Comparison of ENCODE assay signal across 8 cellular contexts in the genomic region with DNA sequence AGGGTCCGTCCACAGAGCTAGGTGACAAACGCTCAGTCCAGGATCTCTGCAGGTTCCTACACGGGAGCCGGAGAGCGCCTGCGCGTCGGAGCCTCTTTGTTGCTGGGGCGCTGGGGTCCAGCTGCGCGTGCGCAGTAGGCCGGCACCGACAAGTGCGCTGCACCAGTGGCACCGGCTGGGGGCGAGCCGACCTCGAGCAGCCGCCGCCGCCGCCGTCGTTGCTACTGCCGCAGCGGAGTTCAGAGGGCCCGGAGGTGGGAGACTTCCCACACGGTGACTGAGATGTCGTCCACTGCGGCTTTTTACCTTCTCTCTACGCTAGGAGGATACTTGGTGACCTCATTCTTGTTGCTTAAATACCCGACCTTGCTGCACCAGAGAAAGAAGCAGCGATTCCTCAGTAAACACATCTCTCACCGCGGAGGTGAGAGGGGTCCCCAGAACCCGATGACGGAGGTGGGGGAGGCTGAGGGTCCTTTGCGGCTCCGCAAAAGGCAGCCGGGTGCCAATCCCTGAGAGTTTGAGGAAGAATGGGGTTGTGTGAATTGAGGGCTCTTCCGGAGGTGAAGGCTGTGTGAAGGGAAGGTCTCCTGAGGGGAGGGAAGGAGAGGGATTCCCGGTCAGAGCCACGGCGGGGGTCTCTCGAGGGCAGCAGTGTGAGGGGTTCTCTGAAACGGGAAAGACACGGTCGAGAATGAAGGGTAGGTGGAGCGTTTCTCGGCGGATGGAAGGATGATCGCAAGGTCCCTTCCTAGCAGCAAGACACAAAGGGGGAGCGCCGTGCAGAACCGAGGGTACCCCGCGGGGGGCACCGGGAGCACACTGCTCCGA. TPM values are rescaled to one million over a fixed set of nuclear protein-coding genes. Genes with fewer than 3 reads are reported as not detected.
DNase-seq lines count a peak whose midpoint lies in the region; ATAC-seq and TF ChIP-seq lines count a peak whose summit lies in the region.

A gene (plus strand): TSS at position 184 of the 831 bp plus-strand sequence. CDS start 99 bp downstream, at position 283.

- TF ChIP-seq EP300 in neural cell (conservative IDR thresholded peaks at IDR 0.05; ENCODE audit: poor library complexity, severe bottlenecking) = no peak

- no peak within 1 kb of the TSS for H2BK12ac ChIP-seq in H9 (ENCODE audit: insufficient read length, low read depth, low read length)

- peak within 1 kb of the TSS; percentile 16 for H3K18ac ChIP-seq in H9 (ENCODE audit: insufficient read length, low read depth, low read length)

- H3K4me1 ChIP-seq in H9 (ENCODE audit: insufficient read depth, low read length) = no peaks in the 10 kb centered on the region
- peaks cover 8% of the 10 kb centered on the region for H3K4me1 ChIP-seq in Loucy (ENCODE audit: insufficient read depth, low read length, poor library complexity, severe bottlenecking)
- H3K4me1 ChIP-seq in RWPE2 (ENCODE audit: insufficient read depth, poor library complexity, severe bottlenecking) = peaks cover 13% of the 10 kb centered on the region

- no peak within 1 kb of the TSS for H2BK120ac ChIP-seq in H9 (ENCODE audit: low read depth, low read length, poor library complexity, severe bottlenecking)

- H4K8ac ChIP-seq in H9 (replicated peaks; ENCODE audit: insufficient read length, low read depth, low read length) = no peak within 1 kb of the TSS

- H3K4me1 Mint-ChIP-seq in H9 = peaks cover 6 to 7% of the 10 kb centered on the region in 2 experiments
- peaks cover 18% of the 10 kb centered on the region for H3K4me1 Mint-ChIP-seq in stimulated activated naive CD8-positive, alpha-beta T cell treated with anti-CD3 and anti-CD28 coated beads, Interleukin-15, amount 100 ng/mL, for 72 hours

- H3K27me3 Mint-ChIP-seq in H9 (ENCODE audit: low read depth) = peaks cover 4% of the 10 kb centered on the region; the same call in 1 of the 2 replicates
- H3K27me3 Mint-ChIP-seq in stimulated activated naive CD8-positive, alpha-beta T cell treated with anti-CD3 and anti-CD28 coated beads, Interleukin-15, amount 100 ng/mL, for 72 hours = no peaks in the 10 kb centered on the region

- H4K5ac ChIP-seq in H9 (ENCODE audit: insufficient read length, low read depth, low read length) = no peak within 1 kb of the TSS

- peaks cover 5% of the 10 kb centered on the region for H3K23me2 ChIP-seq in H9 (ENCODE audit: insufficient read length, low read depth, low read length, poor library complexity, severe bottlenecking)

- peak within 1 kb of the TSS; percentile 61 for H3K4me2 ChIP-seq in H9 (ENCODE audit: insufficient read depth, insufficient read length, low read length)
- H3K4me2 ChIP-seq in Loucy (ENCODE audit: low read depth, low read length, poor library complexity, severe bottlenecking) = peak within 1 kb of the TSS; percentile 87
- H3K4me2 ChIP-seq in neural cell (ENCODE audit: low read length) = peak within 1 kb of the TSS; percentile 59

- peak; percentile 95 for ATAC-seq in RWPE2 (ENCODE audit: low read depth)
- ATAC-seq in stimulated activated naive CD8-positive, alpha-beta T cell treated with anti-CD3 and anti-CD28 coated beads, Interleukin-15, amount 100 ng/mL, for 72 hours = peak; percentile 99

- no peak within 1 kb of the TSS for H3K27ac ChIP-seq in H9 (ENCODE audit: insufficient read length, low read depth, low read length)
- H3K27ac ChIP-seq in RWPE2 (ENCODE audit: poor library complexity, severe bottlenecking) = no peak within 1 kb of the TSS
- peak within 1 kb of the TSS; percentile 99 for H3K27ac ChIP-seq in neural cell (ENCODE audit: low read length)

- no peaks in the 10 kb centered on the region for H3K79me2 ChIP-seq in H9 (ENCODE audit: insufficient read depth, low read length)
- no peaks in the 10 kb centered on the region for H3K79me2 ChIP-seq in Loucy (ENCODE audit: insufficient read depth, low read length)
- peaks cover 28% of the 10 kb centered on the region for H3K79me2 ChIP-seq in neural cell (replicated peaks; ENCODE audit: insufficient read depth, low read length)

- H4K91ac ChIP-seq in H9 (ENCODE audit: insufficient read length, low read depth, low read length) = no peak within 1 kb of the TSS

- TF ChIP-seq CTCF in H9 (conservative IDR thresholded peaks at IDR 0.05) = peak; percentile 71
- peak; percentile 57 for TF ChIP-seq CTCF in Loucy (conservative IDR thresholded peaks at IDR 0.05; ENCODE audit: low read length)
- TF ChIP-seq CTCF in RWPE2 (IDR thresholded peaks at IDR 0.05; ENCODE audit: poor library complexity, severe bottlenecking) = peak; percentile 87
- peak; percentile 33 for TF ChIP-seq CTCF in foreskin fibroblast (IDR thresholded peaks at IDR 0.05; ENCODE audit: low read depth, low read length)
- peak; percentile 96 for TF ChIP-seq CTCF in neural cell (IDR thresholded peaks at IDR 0.05; ENCODE audit: poor library complexity, severe bottlenecking)

- H3K36me3 ChIP-seq in Loucy (ENCODE audit: insufficient read depth, low read length) = no peaks in the 10 kb centered on the region
- H3K36me3 ChIP-seq in RWPE2 (ENCODE audit: low read depth) = no peaks in the 10 kb centered on the region
- no peaks in the 10 kb centered on the region for H3K36me3 ChIP-seq in neural cell (ENCODE audit: insufficient read depth, low read length)

- H4K20me1 ChIP-seq in H9 (ENCODE audit: control insufficient read depth, insufficient read depth, insufficient read length) (no peaks in the 10 kb centered on the region), Loucy (ENCODE audit: insufficient read depth, low read length, poor library complexity, severe bottlenecking) (no peaks in the 10 kb centered on the region), neural cell (ENCODE audit: insufficient read depth) (no peaks in the 10 kb centered on the region)

- H3K27me3 ChIP-seq in H9 (ENCODE audit: insufficient read depth, low read length) (no peaks in the 10 kb centered on the region), Loucy (ENCODE audit: insufficient read depth, low read length, poor library complexity, severe bottlenecking) (no peaks in the 10 kb centered on the region), RWPE2 (ENCODE audit: insufficient read depth, poor library complexity, severe bottlenecking) (no peaks in the 10 kb centered on the region), neural cell (ENCODE audit: insufficient read depth, low read depth, low read length) (no peaks in the 10 kb centered on the region)

- no peaks in the 10 kb centered on the region for H3K79me1 ChIP-seq in H9 (ENCODE audit: insufficient read depth, low read depth, low read length, poor library complexity, severe bottlenecking)

- H2AFZ ChIP-seq in H9 (ENCODE audit: low read length) (peak within 1 kb of the TSS; percentile 35), Loucy (ENCODE audit: low read length) (peak within 1 kb of the TSS; percentile 100), neural cell (ENCODE audit: low read depth, low read length) (peak within 1 kb of the TSS; percentile 84)

- no peak within 1 kb of the TSS for H3K23ac ChIP-seq in H9 (ENCODE audit: insufficient read length, low read depth, low read length)

- H3K56ac ChIP-seq in H9 (ENCODE audit: insufficient read length, low read depth, low read length) = no peak within 1 kb of the TSS

- no CpG with 5 or more reads among the region's 60 CpGs for WGBS in H9 (ENCODE audit: extremely low coverage, insufficient read length, low lambda C conversion rate)

- peak within 1 kb of the TSS; percentile 60 for H3K9ac ChIP-seq in H9 (ENCODE audit: extremely low read depth, insufficient read length, low read length)
- H3K9ac ChIP-seq in Loucy (ENCODE audit: low read depth, low read length, poor library complexity, severe bottlenecking) = peak within 1 kb of the TSS; percentile 85
- H3K9ac ChIP-seq in neural cell (ENCODE audit: low read length) = peak within 1 kb of the TSS; percentile 98

- H3K4me3 Mint-ChIP-seq in H9 = peak within 1 kb of the TSS; percentile 96 to 99
- H3K4me3 Mint-ChIP-seq in stimulated activated naive CD8-positive, alpha-beta T cell treated with anti-CD3 and anti-CD28 coated beads, Interleukin-15, amount 100 ng/mL, for 72 hours = peak within 1 kb of the TSS; percentile 97 to 99

- H3K9me2 ChIP-seq in Loucy (replicated peaks; ENCODE audit: low read depth, low read length) = no peaks in the 10 kb centered on the region
- no peaks in the 10 kb centered on the region for H3K9me2 ChIP-seq in neural cell (ENCODE audit: insufficient read depth, low read length)

- H3K9me3 ChIP-seq in H9 (ENCODE audit: control insufficient read depth, low read depth, low read length) (no peaks in the 10 kb centered on the region), Loucy (ENCODE audit: insufficient read depth, low read depth, low read length) (no peaks in the 10 kb centered on the region), RWPE2 (ENCODE audit: severe bottlenecking) (no peaks in the 10 kb centered on the region), neural cell (ENCODE audit: low read length) (no peaks in the 10 kb centered on the region)

- no peak within 1 kb of the TSS for H2BK15ac ChIP-seq in H9 (ENCODE audit: low read depth, low read length)

- TF ChIP-seq RAD21 in neural cell (conservative IDR thresholded peaks at IDR 0.05) = peak; percentile 78

- H2BK5ac ChIP-seq in H9 (ENCODE audit: insufficient read length, low read length) = no peak within 1 kb of the TSS

- no peak within 1 kb of the TSS for H2AK5ac ChIP-seq in H9 (ENCODE audit: insufficient read length, low read length)

- H3K4me3 ChIP-seq in Loucy (ENCODE audit: low read length, poor library complexity, severe bottlenecking) (peak within 1 kb of the TSS; percentile 98), RWPE2 (ENCODE audit: severe bottlenecking) (peak within 1 kb of the TSS; percentile 56), foreskin fibroblast (ENCODE audit: low read depth in 1 of 2, low read length in 2 of 2) (peak within 1 kb of the TSS; percentile 83 to 92), neural cell (ENCODE audit: low read length) (peak within 1 kb of the TSS; percentile 74)

- H3F3A ChIP-seq in Loucy (ENCODE audit: low read depth) (no peaks in the 10 kb centered on the region), neural cell (ENCODE audit: insufficient read depth, low read length, poor library complexity, severe bottlenecking) (peaks cover 10% of the 10 kb centered on the region)

- no peak within 1 kb of the TSS for H3T11ph ChIP-seq in H9 (ENCODE audit: low read length)

- H2BK20ac ChIP-seq in H9 (ENCODE audit: low read depth, low read length, poor library complexity, severe bottlenecking) = no peak within 1 kb of the TSS

- H3K14ac ChIP-seq in H9 (ENCODE audit: insufficient read depth, low read length) = peak within 1 kb of the TSS; percentile 81

- H3K36me3 Mint-ChIP-seq in H9 (ENCODE audit: insufficient read depth in 1 of 3, low read depth in 3 of 3) = no peaks in the 10 kb centered on the region

- H3K27ac Mint-ChIP-seq in H9 = peak within 1 kb of the TSS; percentile 78 to 96 (median 93)
- peak within 1 kb of the TSS; percentile 94 to 98 for H3K27ac Mint-ChIP-seq in stimulated activated naive CD8-positive, alpha-beta T cell treated with anti-CD3 and anti-CD28 coated beads, Interleukin-15, amount 100 ng/mL, for 72 hours

- no peaks in the 10 kb centered on the region for H3K9me3 Mint-ChIP-seq in H9
- H3K9me3 Mint-ChIP-seq in stimulated activated naive CD8-positive, alpha-beta T cell treated with anti-CD3 and anti-CD28 coated beads, Interleukin-15, amount 100 ng/mL, for 72 hours = no peaks in the 10 kb centered on the region

- H3K4ac ChIP-seq in H9 (ENCODE audit: low read depth, low read length) = no peak within 1 kb of the TSS

- DNase-seq in GDM1 (lab: John Stamatoyannopoulos, UW) (peak; percentile 96), H9 (peak; percentile 99), RWPE2 (ENCODE audit: low spot score) (peak; percentile 94), foreskin fibroblast (peak; percentile 87 to 98)
- peak; percentile 99 for DNase-seq in activated effector memory CD4-positive, alpha-beta T cell treated with anti-CD3 and anti-CD28 coated beads, Interleukin-2, amount 50 U/mL, for 16 hours
- DNase-seq in stimulated activated naive CD8-positive, alpha-beta T cell treated with anti-CD3 and anti-CD28 coated beads, Interleukin-15, amount 100 ng/mL, for 72 hours = peak; percentile 97 to 98

RNA-seq across cellular contexts. Expression of the gene that starts here (rescaled TPM):
- total RNA-seq in H9 (2021) = 1.3 and 2.6 TPM in 2 replicates
- 31.8 and 40.1 TPM in 2 replicates for polyA plus RNA-seq in neural cell
- polyA minus RNA-seq in neural cell = 73.2 and 75.7 TPM in 2 replicates

Comparison
In these comparisons a context has a peak if more than half of its experiments do, and no peak if none do; other contexts are left out.
1. H2AFZ ChIP-seq: peak in every context shown above with its lines; median percentile 100 in Loucy; 84 in neural cell; 35 in H9.
2. CTCF ChIP-seq: peak in every context shown above with its lines; median percentile 96 in neural cell; 87 in RWPE2; 71 in H9; 57 in Loucy; 33 in foreskin fibroblast.